ENCODE assay signal across 15 cellular contexts in genomic region chr4:86129546-86129945, GRCh38.
DNase-seq lines count a peak whose midpoint lies in the region; ATAC-seq and TF ChIP-seq lines count a peak whose summit lies in the region.
"Had no signal": no experiment of that assay in that cellular context is flagged by ENCODE, and none has a peak within 500 bp of the region (broad histone marks: within the 10 kb centered on the region; RNA-seq: fewer than 3 reads in every experiment).

No MANE protein-coding gene starts in this region.

- H3K27ac ChIP-seq in SK-N-SH (ENCODE audit: low read depth in 2 of 2, low read length in 1 of 2) (peak overlapping the region; percentile 57 to 95; a peak in 3 of 4 replicates), neural progenitor cell (peak overlapping the region; percentile 8)
- no peak overlapping the region for H3K27ac ChIP-seq in CD8-positive, alpha-beta memory T cell (ENCODE audit: low read depth, low read length)
- H3K27ac ChIP-seq: 22Rv1, A549 had no signal

- H4K20me1 ChIP-seq in SK-N-SH (ENCODE audit: insufficient read depth) (no peaks in the 10 kb centered on the region), neural progenitor cell (ENCODE audit: low read depth) (no peaks in the 10 kb centered on the region)

- H3K9me2 ChIP-seq in SK-N-SH = no peaks in the 10 kb centered on the region

- WGBS in SK-N-SH (ENCODE audit: low lambda C conversion rate) = 95% methylated on average over 2 of the region's 2 CpGs

- H3K9me3 Mint-ChIP-seq in neural progenitor cell = no peaks in the 10 kb centered on the region
- H3K9me3 Mint-ChIP-seq in CD8-positive, alpha-beta memory T cell = peaks cover 0 to 14% (median 3%) of the 10 kb centered on the region in 5 donors
- H3K9me3 Mint-ChIP-seq: IgD-negative memory B cell had no signal

- H3K36me3 ChIP-seq in SK-N-SH (replicated peaks in 1 of 2; ENCODE audit: control insufficient read depth in 1 of 2, insufficient read depth in 2 of 2, low read length in 1 of 2) (peaks cover 0 to under 1% of the 10 kb centered on the region in 2 experiments), neural progenitor cell (no peaks in the 10 kb centered on the region)
- no peaks in the 10 kb centered on the region for H3K36me3 ChIP-seq in CD8-positive, alpha-beta memory T cell (ENCODE audit: insufficient read depth, low read length)
- H3K36me3 ChIP-seq: HAP-1 had no signal

- H3K79me2 ChIP-seq in SK-N-SH (ENCODE audit: insufficient read depth) = no peaks in the 10 kb centered on the region
- H3K79me2 ChIP-seq in neural progenitor cell (ENCODE audit: low read depth) = peaks cover 11% of the 10 kb centered on the region

- H3K4me3 ChIP-seq in SK-N-SH (ENCODE audit: low read depth in 2 of 2, low read length in 1 of 2) (no peak overlapping the region), neural progenitor cell (no peak overlapping the region)
- no peak overlapping the region for H3K4me3 ChIP-seq in CD8-positive, alpha-beta memory T cell (ENCODE audit: low read length)
- H3K4me3 ChIP-seq: A549, HAP-1 had no signal

- CTCF ChIA-PET in SK-N-SH (lab: Yijun Ruan, JAX) = interaction anchor here (0.9 to 2.0 kb wide), 4 partner anchors 12 to 86 kb away, joined by 3 to 6 read pairs (median 4); no protein-coding TSS in a partner anchor
- CTCF ChIA-PET in CD8-positive, alpha-beta memory T cell (lab: Charles Lee) = no interaction called here

- DNase-seq in SK-N-SH = no peak
- DNase-seq in UCSD-AML1 (lab: John Stamatoyannopoulos, UW; ENCODE audit: unreplicated experiment) = peak; percentile 16
- DNase-seq in neural progenitor cell (ENCODE audit: low spot score) = no peak
- no peak for DNase-seq in GM19238 (ENCODE audit: insufficient read length, low spot score)
- no peak for DNase-seq in CD8-positive, alpha-beta memory T cell
- DNase-seq: AML-193, Caco-2, KG1 had no signal

- H3K9me3 ChIP-seq in SK-N-SH (no peaks in the 10 kb centered on the region), neural progenitor cell (ENCODE audit: low read depth) (no peaks in the 10 kb centered on the region)
- no peaks in the 10 kb centered on the region for H3K9me3 ChIP-seq in CD8-positive, alpha-beta memory T cell (ENCODE audit: low read length)
- H3K9me3 ChIP-seq: A549, Caco-2, HAP-1 had no signal

- H3K4me1 ChIP-seq in SK-N-SH (ENCODE audit: control insufficient read depth in 1 of 2, insufficient read depth in 2 of 2, low read depth in 1 of 2, low read length in 1 of 2) = no peaks in the 10 kb centered on the region; a peak in 2 of 4 replicates
- no peaks in the 10 kb centered on the region for H3K4me1 ChIP-seq in neural progenitor cell
- H3K4me1 ChIP-seq in CD8-positive, alpha-beta memory T cell (ENCODE audit: insufficient read depth, low read length) = no peaks in the 10 kb centered on the region
- H3K4me1 ChIP-seq: A549, Caco-2 had no signal

- no peak overlapping the region for H2AFZ ChIP-seq in SK-N-SH (ENCODE audit: low read depth)
- no peak overlapping the region for H2AFZ ChIP-seq in neural progenitor cell (replicated peaks)

- H3K9ac ChIP-seq in SK-N-SH (no peak overlapping the region), neural progenitor cell (no peak overlapping the region)

- H3K4me3 Mint-ChIP-seq in neural progenitor cell = no peak overlapping the region
- no peak overlapping the region for H3K4me3 Mint-ChIP-seq in CD8-positive, alpha-beta memory T cell
- H3K4me3 Mint-ChIP-seq: IgD-negative memory B cell had no signal

- TF ChIP-seq CTCF in SK-N-SH (IDR thresholded peaks at IDR 0.05) (no peak), neural progenitor cell (IDR thresholded peaks at IDR 0.05) (no peak)

- peaks cover 3% of the 10 kb centered on the region for H3K27me3 Mint-ChIP-seq in neural progenitor cell (ENCODE audit: insufficient read depth, low read depth)
- H3K27me3 Mint-ChIP-seq in CD8-positive, alpha-beta memory T cell = no peaks in the 10 kb centered on the region

- no peaks in the 10 kb centered on the region for H3K27me3 ChIP-seq in SK-N-SH (ENCODE audit: insufficient read depth)
- H3K27me3 ChIP-seq in neural progenitor cell = no peaks in the 10 kb centered on the region
- no peaks in the 10 kb centered on the region for H3K27me3 ChIP-seq in CD8-positive, alpha-beta memory T cell (ENCODE audit: insufficient read depth, low read length, poor library complexity, severe bottlenecking)

- H3K36me3 Mint-ChIP-seq in neural progenitor cell = peaks cover 15% of the 10 kb centered on the region
- no peaks in the 10 kb centered on the region for H3K36me3 Mint-ChIP-seq in CD8-positive, alpha-beta memory T cell
- H3K36me3 Mint-ChIP-seq: IgD-negative memory B cell had no signal

- ATAC-seq in SK-N-SH treated with all-trans-retinoic acid at 6 μM for 48 hours (no peak), GM21367 (IDR thresholded peaks at IDR 0.05; ENCODE audit: unreplicated experiment) (no peak)
- ATAC-seq: A549, HepG2 had no signal

- TF ChIP-seq EP300 in SK-N-SH (IDR thresholded peaks at IDR 0.05; ENCODE audit: borderline replicate concordance in 1 of 2, low read depth in 1 of 2, low read length in 1 of 2) = no peak

- H3K4me1 Mint-ChIP-seq in neural progenitor cell = no peaks in the 10 kb centered on the region
- H3K4me1 Mint-ChIP-seq in CD8-positive, alpha-beta memory T cell = no peaks in the 10 kb centered on the region

- TF ChIP-seq RAD21 in SK-N-SH (IDR thresholded peaks at IDR 0.05; ENCODE audit: low read length) = no peak

- peaks cover 25% of the 10 kb centered on the region for H3F3A ChIP-seq in SK-N-SH (replicated peaks; ENCODE audit: insufficient read depth)
- peaks cover 14% of the 10 kb centered on the region for H3F3A ChIP-seq in neural progenitor cell (ENCODE audit: low read depth)

- H3K27ac Mint-ChIP-seq in neural progenitor cell = no peak overlapping the region
- no peak overlapping the region for H3K27ac Mint-ChIP-seq in CD8-positive, alpha-beta memory T cell

- POLR2A ChIA-PET in SK-N-SH (lab: Yijun Ruan, JAX) = no interaction called here
- POLR2A ChIA-PET in CD8-positive, alpha-beta memory T cell (lab: Charles Lee) = no interaction called here

- H3K4me2 ChIP-seq in SK-N-SH (peak overlapping the region; percentile 39; the same call in 1 of the 2 replicates), neural progenitor cell (no peak overlapping the region)
- H3K4me2 ChIP-seq: A549 had no signal

TF ChIP-seq in SK-N-SH, 30 proteins besides CTCF, POLR2A, EP300 and RAD21 (continues in another document):
- TF ChIP-seq USF1 (IDR thresholded peaks at IDR 0.05; ENCODE audit: borderline replicate concordance, low read depth) (no peak), MAX (IDR thresholded peaks at IDR 0.05; ENCODE audit: low read depth) (no peak), MEF2A (IDR thresholded peaks at IDR 0.05; ENCODE audit: borderline replicate concordance, low read depth) (no peak)

TF ChIP-seq in SK-N-SH treated with all-trans-retinoic acid at 6 μM for 48 hours, 23 proteins besides CTCF, POLR2A, EP300 and RAD21 (continues in another document):
- TF ChIP-seq TSHZ2 (CRISPR knock-in tag; IDR thresholded peaks at IDR 0.05) (no peak), ZNF8 (CRISPR knock-in tag; IDR thresholded peaks at IDR 0.05) (no peak), RARB (CRISPR knock-in tag; IDR thresholded peaks at IDR 0.05) (no peak), ZNF565 (CRISPR knock-in tag; conservative IDR thresholded peaks at IDR 0.05; ENCODE audit: low read depth) (no peak), CSDC2 (CRISPR knock-in tag; IDR thresholded peaks at IDR 0.05) (no peak), ZNF70 (CRISPR knock-in tag; IDR thresholded peaks at IDR 0.05) (no peak)
- TF ChIP-seq, protein P1, sequence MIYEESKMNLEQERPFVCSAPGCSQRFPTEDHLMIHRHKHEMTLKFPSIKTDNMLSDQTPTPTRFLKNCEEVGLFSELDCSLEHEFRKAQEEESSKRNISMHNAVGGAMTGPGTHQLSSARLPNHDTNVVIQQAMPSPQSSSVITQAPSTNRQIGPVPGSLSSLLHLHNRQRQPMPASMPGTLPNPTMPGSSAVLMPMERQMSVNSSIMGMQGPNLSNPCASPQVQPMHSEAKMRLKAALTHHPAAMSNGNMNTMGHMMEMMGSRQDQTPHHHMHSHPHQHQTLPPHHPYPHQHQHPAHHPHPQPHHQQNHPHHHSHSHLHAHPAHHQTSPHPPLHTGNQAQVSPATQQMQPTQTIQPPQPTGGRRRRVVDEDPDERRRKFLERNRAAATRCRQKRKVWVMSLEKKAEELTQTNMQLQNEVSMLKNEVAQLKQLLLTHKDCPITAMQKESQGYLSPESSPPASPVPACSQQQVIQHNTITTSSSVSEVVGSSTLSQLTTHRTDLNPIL (CRISPR knock-in tag; IDR thresholded peaks at IDR 0.05; ENCODE audit: low read depth) = no peak
